In the genomic region with DNA sequence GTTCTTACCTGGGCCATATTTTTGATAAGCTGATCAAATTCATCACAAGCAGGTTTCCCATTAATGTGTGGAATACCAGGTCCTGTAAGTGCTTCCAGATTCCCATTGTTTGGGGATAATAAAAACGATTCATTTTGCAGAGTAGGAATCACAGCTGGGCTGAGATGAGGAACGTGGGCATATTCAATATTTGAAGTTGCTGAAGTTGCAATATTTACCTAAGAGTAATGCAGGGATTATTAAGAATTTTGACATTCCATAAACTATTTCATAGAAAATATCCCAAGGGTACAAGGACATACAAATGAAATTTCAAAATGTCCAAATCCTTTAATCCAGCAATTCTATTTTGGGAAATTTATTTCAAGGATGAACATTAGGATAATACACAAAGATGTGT, we compare ENCODE assay signal across 37 cellular contexts. TPM values are rescaled to one million over a fixed set of nuclear protein-coding genes. Genes with fewer than 3 reads are reported as not detected.
"Had no signal": no experiment of that assay in that cellular context is flagged by ENCODE, and none has a peak within 500 bp of the region (broad histone marks: within the 10 kb centered on the region; RNA-seq: fewer than 3 reads in every experiment).

No MANE protein-coding gene starts in this region.

- DNase-seq: activated B cell treated with CpG ODN at 0.5 μM for 24 hours; activated CD4-positive, alpha-beta memory T cell treated with anti-CD3 and anti-CD28 coated beads for 36 hours; activated CD4-positive, alpha-beta T cell treated with anti-CD3 and anti-CD28 coated beads for 4 hours; activated CD4-positive, alpha-beta T cell treated with anti-CD3 and anti-CD28 coated beads, Interleukin-2, amount 10 ng/mL, durations not matched to agents 24 days and 14 days; activated CD4-positive, alpha-beta T cell treated with anti-CD3 and anti-CD28 coated beads, Interleukin-2, amount 50 U/mL, for 1 hour; activated CD4-positive, alpha-beta T cell treated with anti-CD3 and anti-CD28 coated beads, Interleukin-2, amount 50 U/mL, for 4 hours; activated CD4-positive, CD25-positive, alpha-beta regulatory T cell treated with anti-CD3 and anti-CD28 coated beads, Interleukin-2, amount 50 U/mL, for 72 hours; activated CD8-positive, alpha-beta memory T cell treated with anti-CD3 and anti-CD28 coated beads, Interleukin-2, amount 50 U/mL, for 4 hours; activated CD8-positive, alpha-beta T cell treated with anti-CD3 and anti-CD28 coated beads for 36 hours; activated effector memory CD4-positive, alpha-beta T cell treated with Interleukin-2 at 50 U/mL for 16 hours; activated gamma-delta T cell; activated naive CD4-positive, alpha-beta T cell treated with anti-CD3 and anti-CD28 coated beads, Interleukin-2, amount 10 ng/mL, durations not matched to agents 7 days and 5 days; activated naive CD4-positive, alpha-beta T cell treated with Interleukin-2 at 50 U/mL for 16 hours; activated naive CD8-positive, alpha-beta T cell treated with anti-CD3 and anti-CD28 coated beads, Interleukin-2, amount 10 ng/mL, durations not matched to agents 7 days and 5 days; activated naive CD8-positive, alpha-beta T cell treated with anti-CD3 and anti-CD28 coated beads, Interleukin-2, amount 50 U/mL, for 24 hours; activated T-cell treated with anti-CD3 and anti-CD28 coated beads, Interleukin-2, amount 50 U/mL, for 24 hours; activated T-cell treated with anti-CD3 and anti-CD28 coated beads, Interleukin-2, amount 50 U/mL, for 48 hours; amygdala; anterior cingulate cortex; caudate nucleus; cerebellar nuclear complex; T-cell; T-helper 17 cell; T-helper 9 cell had no signal

- FAIRE-seq: bronchial epithelial cell, TTC549 had no signal

- H3K27me3 Mint-ChIP-seq: activated B cell treated with CpG ODN at 0.5 μM for 24 hours; activated CD4-positive, alpha-beta memory T cell treated with anti-CD3 and anti-CD28 coated beads for 36 hours; activated CD4-positive, alpha-beta T cell treated with anti-CD3 and anti-CD28 coated beads, Interleukin-2, amount 10 ng/mL, durations not matched to agents 24 days and 14 days; activated CD8-positive, alpha-beta T cell treated with anti-CD3 and anti-CD28 coated beads for 36 hours; activated naive CD4-positive, alpha-beta T cell treated with anti-CD3 and anti-CD28 coated beads, Interleukin-2, amount 10 ng/mL, durations not matched to agents 7 days and 5 days; activated naive CD4-positive, alpha-beta T cell treated with anti-CD3 and anti-CD28 coated beads, Interleukin-2, amount 50 U/mL, for 24 hours; activated naive CD8-positive, alpha-beta T cell; activated naive CD8-positive, alpha-beta T cell treated with anti-CD3 and anti-CD28 coated beads, Interleukin-2, amount 10 ng/mL, durations not matched to agents 7 days and 5 days; activated naive CD8-positive, alpha-beta T cell treated with anti-CD3 and anti-CD28 coated beads, Interleukin-2, amount 50 U/mL, for 24 hours; activated T-cell treated with anti-CD3 and anti-CD28 coated beads, Interleukin-2, amount 50 U/mL, for 24 hours; brain; central memory CD8-positive, alpha-beta T cell; T-cell; T-helper 17 cell had no signal

- H3K4me3 Mint-ChIP-seq: activated B cell treated with CpG ODN at 0.5 μM for 24 hours; activated CD4-positive, alpha-beta memory T cell treated with anti-CD3 and anti-CD28 coated beads for 36 hours; activated CD4-positive, alpha-beta T cell treated with anti-CD3 and anti-CD28 coated beads, Interleukin-2, amount 10 ng/mL, durations not matched to agents 24 days and 14 days; activated CD8-positive, alpha-beta T cell treated with anti-CD3 and anti-CD28 coated beads for 36 hours; activated naive CD4-positive, alpha-beta T cell treated with anti-CD3 and anti-CD28 coated beads, Interleukin-2, amount 10 ng/mL, durations not matched to agents 7 days and 5 days; activated naive CD4-positive, alpha-beta T cell treated with anti-CD3 and anti-CD28 coated beads, Interleukin-2, amount 50 U/mL, for 24 hours; activated naive CD8-positive, alpha-beta T cell; activated naive CD8-positive, alpha-beta T cell treated with anti-CD3 and anti-CD28 coated beads, Interleukin-2, amount 10 ng/mL, durations not matched to agents 7 days and 5 days; activated naive CD8-positive, alpha-beta T cell treated with anti-CD3 and anti-CD28 coated beads, Interleukin-2, amount 50 U/mL, for 24 hours; activated T-cell treated with anti-CD3 and anti-CD28 coated beads, Interleukin-2, amount 50 U/mL, for 24 hours; brain; central memory CD8-positive, alpha-beta T cell; T-cell; T-helper 17 cell had no signal

- H3K27me3 ChIP-seq: ascending aorta, cardiac muscle cell had no signal

- ATAC-seq: activated CD8-positive, alpha-beta T cell treated with anti-CD3 and anti-CD28 coated beads for 36 hours; activated naive CD8-positive, alpha-beta T cell treated with anti-CD3 and anti-CD28 coated beads, Interleukin-2, amount 50 U/mL, for 24 hours; T-cell; T-helper 17 cell had no signal

- H3K9me3 ChIP-seq: ascending aorta had no signal

- H3K9me3 Mint-ChIP-seq: activated B cell treated with CpG ODN at 0.5 μM for 24 hours; activated CD4-positive, alpha-beta T cell treated with anti-CD3 and anti-CD28 coated beads, Interleukin-2, amount 10 ng/mL, durations not matched to agents 24 days and 14 days; activated naive CD8-positive, alpha-beta T cell treated with anti-CD3 and anti-CD28 coated beads, Interleukin-2, amount 10 ng/mL, durations not matched to agents 7 days and 5 days; activated naive CD8-positive, alpha-beta T cell treated with anti-CD3 and anti-CD28 coated beads, Interleukin-2, amount 50 U/mL, for 24 hours; brain had no signal

- H3K27ac ChIP-seq: ascending aorta, cardiac muscle cell, VCaP had no signal

- H3K36me3 Mint-ChIP-seq: activated CD4-positive, alpha-beta memory T cell treated with anti-CD3 and anti-CD28 coated beads for 36 hours; activated naive CD4-positive, alpha-beta T cell treated with anti-CD3 and anti-CD28 coated beads, Interleukin-2, amount 10 ng/mL, durations not matched to agents 7 days and 5 days; activated naive CD4-positive, alpha-beta T cell treated with anti-CD3 and anti-CD28 coated beads, Interleukin-2, amount 50 U/mL, for 24 hours; activated naive CD8-positive, alpha-beta T cell; activated naive CD8-positive, alpha-beta T cell treated with anti-CD3 and anti-CD28 coated beads, Interleukin-2, amount 10 ng/mL, durations not matched to agents 7 days and 5 days; T-cell had no signal

- H3K4me3 ChIP-seq: ascending aorta, cardiac muscle cell had no signal

- H3K4me1 ChIP-seq: ascending aorta had no signal

- H3K4me1 Mint-ChIP-seq: activated B cell treated with CpG ODN at 0.5 μM for 24 hours; activated CD4-positive, alpha-beta T cell treated with anti-CD3 and anti-CD28 coated beads, Interleukin-2, amount 10 ng/mL, durations not matched to agents 24 days and 14 days; activated naive CD4-positive, alpha-beta T cell treated with anti-CD3 and anti-CD28 coated beads, Interleukin-2, amount 10 ng/mL, durations not matched to agents 7 days and 5 days; activated naive CD4-positive, alpha-beta T cell treated with anti-CD3 and anti-CD28 coated beads, Interleukin-2, amount 50 U/mL, for 24 hours; activated naive CD8-positive, alpha-beta T cell treated with anti-CD3 and anti-CD28 coated beads, Interleukin-2, amount 10 ng/mL, durations not matched to agents 7 days and 5 days; activated naive CD8-positive, alpha-beta T cell treated with anti-CD3 and anti-CD28 coated beads, Interleukin-2, amount 50 U/mL, for 24 hours; brain; central memory CD8-positive, alpha-beta T cell; T-cell; T-helper 17 cell had no signal

- H3K27ac Mint-ChIP-seq: activated B cell treated with CpG ODN at 0.5 μM for 24 hours; activated CD4-positive, alpha-beta memory T cell treated with anti-CD3 and anti-CD28 coated beads for 36 hours; activated CD4-positive, alpha-beta T cell treated with anti-CD3 and anti-CD28 coated beads, Interleukin-2, amount 10 ng/mL, durations not matched to agents 24 days and 14 days; activated CD8-positive, alpha-beta T cell treated with anti-CD3 and anti-CD28 coated beads for 36 hours; activated naive CD4-positive, alpha-beta T cell treated with anti-CD3 and anti-CD28 coated beads, Interleukin-2, amount 10 ng/mL, durations not matched to agents 7 days and 5 days; activated naive CD4-positive, alpha-beta T cell treated with anti-CD3 and anti-CD28 coated beads, Interleukin-2, amount 50 U/mL, for 24 hours; activated naive CD8-positive, alpha-beta T cell; activated naive CD8-positive, alpha-beta T cell treated with anti-CD3 and anti-CD28 coated beads, Interleukin-2, amount 10 ng/mL, durations not matched to agents 7 days and 5 days; activated naive CD8-positive, alpha-beta T cell treated with anti-CD3 and anti-CD28 coated beads, Interleukin-2, amount 50 U/mL, for 24 hours; activated T-cell treated with anti-CD3 and anti-CD28 coated beads, Interleukin-2, amount 50 U/mL, for 24 hours; activated T-helper 2 cell treated with anti-CD3 and anti-CD28 coated beads, Interferon-gamma antibody, Interleukin-2, Interleukin-4, amounts not matched to agents 10 μg/mL and 5 μg/mL and 100 μg/mL, durations not matched to agents 14 hours and 24 hours and 36 hours; brain; T-cell; T-helper 17 cell had no signal

RNA-seq across cellular contexts. Expression of a gene that starts 55.1 kb away (rescaled TPM):
- total RNA-seq: activated B cell treated with CpG ODN at 0.5 μM for 24 hours; activated CD4-positive, alpha-beta memory T cell treated with anti-CD3 and anti-CD28 coated beads for 36 hours; activated CD4-positive, alpha-beta T cell treated with anti-CD3 and anti-CD28 coated beads, Interleukin-2, amount 10 ng/mL, durations not matched to agents 24 days and 14 days; activated CD8-positive, alpha-beta memory T cell treated with anti-CD3 and anti-CD28 coated beads for 36 hours; activated CD8-positive, alpha-beta T cell treated with anti-CD3 and anti-CD28 coated beads for 36 hours; activated naive CD8-positive, alpha-beta T cell treated with anti-CD3 and anti-CD28 coated beads, Interleukin-2, amount 10 ng/mL, durations not matched to agents 7 days and 5 days; activated T-helper 2 cell treated with anti-CD3 and anti-CD28 coated beads, Interferon-gamma antibody, Interleukin-2, Interleukin-4, amounts not matched to agents 10 μg/mL and 5 μg/mL and 100 μg/mL, durations not matched to agents 14 hours and 24 hours and 36 hours; T-helper 1 cell treated with Interleukin-12 subunit alpha and Interleukin-12 subunit beta and Interleukin-4 antibody, amounts not matched to agents 30 ng/mL and 1 ng/mL, for 36 hours; T-helper 2 cell treated with Interferon-gamma antibody and Interleukin-4, amounts not matched to agents 100 ng/mL and 5 ng/mL, for 36 hours had no signal
